Comparison of ENCODE assay signal across 9 cellular contexts in genomic region chr13:79402679-79403078, GRCh38. TPM values are rescaled to one million over a fixed set of nuclear protein-coding genes. Genes with fewer than 3 reads are reported as not detected.
DNase-seq lines count a peak whose midpoint lies in the region; ATAC-seq and TF ChIP-seq lines count a peak whose summit lies in the region.
"Had no signal": no experiment of that assay in that cellular context is flagged by ENCODE, and none has a peak within 500 bp of the region (broad histone marks: within the 10 kb centered on the region; RNA-seq: fewer than 3 reads in every experiment).

No MANE protein-coding gene starts in this region.

- no peak overlapping the region for H3K9ac ChIP-seq in duodenal mucosa (ENCODE audit: low read depth in 1 of 2, low read length in 2 of 2)

- H3K27me3 ChIP-seq in duodenal mucosa (ENCODE audit: control insufficient read depth in 1 of 2, insufficient read depth in 2 of 2, low read length in 2 of 2) (no peaks in the 10 kb centered on the region), osteoblast (ENCODE audit: insufficient read depth, low read length) (no peaks in the 10 kb centered on the region)

- H3K4me1 ChIP-seq in duodenal mucosa (ENCODE audit: control insufficient read depth in 1 of 2, insufficient read depth in 2 of 2, low read length in 2 of 2) (peaks cover 26 to 39% of the 10 kb centered on the region in 2 donors), osteoblast (ENCODE audit: insufficient read depth, low read length) (peaks cover 37% of the 10 kb centered on the region)

- peak overlapping the region; percentile 95 for H3K4me2 ChIP-seq in osteoblast (ENCODE audit: insufficient read depth, low read length)

- H4K20me1 ChIP-seq in osteoblast (ENCODE audit: insufficient read depth, low read length): peaks cover 42% of the 10 kb centered on the region

- H3K9me3 ChIP-seq in duodenal mucosa (ENCODE audit: control insufficient read depth in 1 of 2, low read length in 2 of 2) (no peaks in the 10 kb centered on the region), osteoblast (ENCODE audit: low read depth, low read length) (no peaks in the 10 kb centered on the region)

- H3K36me3 ChIP-seq in duodenal mucosa (ENCODE audit: control insufficient read depth in 1 of 2, insufficient read depth in 2 of 2, low read length in 2 of 2): peaks cover 2 to 6% of the 10 kb centered on the region in 2 donors
- H3K36me3 ChIP-seq in osteoblast (ENCODE audit: insufficient read depth, low read length): peaks cover 8% of the 10 kb centered on the region

- ATAC-seq in GM21619 (IDR thresholded peaks at IDR 0.05; ENCODE audit: unreplicated experiment): no peak
- no peak for ATAC-seq in GM19463 (IDR thresholded peaks at IDR 0.05; ENCODE audit: unreplicated experiment)
- no peak for ATAC-seq in GM18858 (IDR thresholded peaks at IDR 0.05; ENCODE audit: unreplicated experiment)

- no peak overlapping the region for H3K27ac ChIP-seq in duodenal mucosa (ENCODE audit: low read depth, low read length)
- peak overlapping the region; percentile 18 for H3K27ac ChIP-seq in osteoblast (ENCODE audit: low read depth, low read length)

- no peak overlapping the region for H2AFZ ChIP-seq in osteoblast (ENCODE audit: low read length)

- peaks cover 95% of the 10 kb centered on the region for H3K79me2 ChIP-seq in osteoblast (ENCODE audit: insufficient read depth, low read length)

- TF ChIP-seq CTCF in NB4 (IDR thresholded peaks at IDR 0.05; ENCODE audit: low read depth, low read length): no peak
- TF ChIP-seq CTCF in osteoblast (IDR thresholded peaks at IDR 0.05; ENCODE audit: extremely low read depth, low read depth, low read length): no peak

- DNase-seq in NB4 (ENCODE audit: low read depth) (no peak), osteoblast (ENCODE audit: insufficient read length, low spot score, missing footprints) (no peak), NCI-H2171 treated with DMSO at 0.1 percent for 48 hours (lab: John Stamatoyannopoulos, UW) (no peak)
- DNase-seq: NCI-H1105 had no signal

- H3K4me3 ChIP-seq in GM08714 (ENCODE audit: low read length) (peak overlapping the region; percentile 17; the same call in 1 of the 2 replicates), NB4 (ENCODE audit: low read depth, low read length) (peak overlapping the region; percentile 83), duodenal mucosa (ENCODE audit: low read depth in 1 of 2, low read length in 2 of 2) (peak overlapping the region; percentile 79 to 88), osteoblast (ENCODE audit: insufficient read depth, low read length) (no peak overlapping the region)

- no peak for TF ChIP-seq POLR2A in NB4 (IDR thresholded peaks at IDR 0.05; ENCODE audit: extremely low read depth, insufficient read length)

RNA-seq across cellular contexts. Expression of gene RBM26, which starts 3.4 kb away (rescaled TPM):
- total RNA-seq in osteoblast: 32.7 and 35.5 TPM in 2 replicates
